In the genomic region with DNA sequence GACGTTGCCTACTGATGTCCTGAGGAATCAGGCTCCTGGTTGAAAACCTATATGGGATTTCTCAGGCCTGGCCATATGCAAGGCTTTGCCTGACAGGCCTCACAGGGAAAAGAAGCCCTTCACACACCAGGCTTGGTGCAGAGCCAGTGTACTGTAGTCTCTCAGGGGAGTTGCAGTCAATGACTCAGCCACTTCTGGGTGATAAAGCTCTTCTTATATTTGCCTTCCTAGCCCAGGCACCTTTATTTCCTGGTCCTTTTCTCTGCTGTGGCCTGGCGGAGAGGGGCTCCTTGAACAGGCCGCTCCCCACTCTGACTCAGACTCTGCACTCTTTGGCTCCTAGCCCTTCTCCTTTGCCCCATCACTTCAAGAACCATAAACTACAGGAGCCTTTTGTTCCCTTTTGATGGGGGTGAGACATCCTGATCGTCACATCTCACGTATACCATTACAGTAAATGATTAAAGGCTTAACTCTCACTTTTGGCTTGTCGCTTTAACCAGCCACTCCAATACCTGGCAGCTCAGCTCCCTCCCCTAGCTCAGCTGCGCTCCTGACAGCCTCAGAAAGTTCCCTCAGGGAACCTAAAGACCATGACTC, we compare ENCODE assay signal across 8 cellular contexts. TPM values are rescaled to one million over a fixed set of nuclear protein-coding genes. Genes with fewer than 3 reads are reported as not detected.
DNase-seq lines count a peak whose midpoint lies in the region; ATAC-seq and TF ChIP-seq lines count a peak whose summit lies in the region.

No MANE protein-coding gene starts in this region.

- no peaks in the 10 kb centered on the region for H3K9me3 Mint-ChIP-seq in effector memory CD8-positive, alpha-beta T cell

- peak overlapping the region; percentile 48 to 49 for H3K27ac ChIP-seq in ascending aorta
- H3K27ac ChIP-seq in coronary artery = peak overlapping the region in 1 of 2 donors; percentile 12

- intact Hi-C loops in ascending aorta (cut with DNase I) = no loop called here

- H3K4me3 ChIP-seq in ascending aorta (no peak overlapping the region), coronary artery (no peak overlapping the region)

- H3K4me3 Mint-ChIP-seq in effector memory CD8-positive, alpha-beta T cell = no peak overlapping the region

- H3K36me3 ChIP-seq in ascending aorta = no peaks in the 10 kb centered on the region

- peaks cover 0 to 3% of the 10 kb centered on the region in 2 donors for H3K4me1 Mint-ChIP-seq in effector memory CD8-positive, alpha-beta T cell (ENCODE audit: low read depth in 2 of 2)

- no peaks in the 10 kb centered on the region for H3K9me3 ChIP-seq in ascending aorta

- peaks cover 4 to 9% of the 10 kb centered on the region in 2 donors for H3K4me1 ChIP-seq in ascending aorta

- DNase-seq in NCI-H1092 (lab: John Stamatoyannopoulos, UW) (peak; percentile 92), ascending aorta (ENCODE audit: low spot score in 2 of 2) (no peak), kidney tubule cell (ENCODE audit: low spot score) (peak; percentile 100), coronary artery (ENCODE audit: low spot score) (no peak)
- DNase-seq in effector CD4-positive, alpha-beta T cell = no peak
- no peak for DNase-seq in effector memory CD8-positive, alpha-beta T cell
- no peak for DNase-seq in activated CD4-positive, alpha-beta T cell treated with anti-CD3 and anti-CD28 coated beads for 1 hour

- no peaks in the 10 kb centered on the region for H3K27me3 Mint-ChIP-seq in effector memory CD8-positive, alpha-beta T cell

- TF ChIP-seq CTCF in ascending aorta (IDR thresholded peaks at IDR 0.05) = no peak
- TF ChIP-seq CTCF in coronary artery (IDR thresholded peaks at IDR 0.05) = no peak

- H3K27me3 ChIP-seq in ascending aorta = no peaks in the 10 kb centered on the region

- H3K27ac Mint-ChIP-seq in effector memory CD8-positive, alpha-beta T cell = no peak overlapping the region

- H3K36me3 Mint-ChIP-seq in effector memory CD8-positive, alpha-beta T cell (ENCODE audit: insufficient read depth) = peaks cover 5% of the 10 kb centered on the region

- ATAC-seq in GM19025 (IDR thresholded peaks at IDR 0.05; ENCODE audit: low read depth, unreplicated experiment) = peak; percentile 72
- no peak for ATAC-seq in effector memory CD8-positive, alpha-beta T cell (replicated peaks)

RNA-seq across cellular contexts. Expression of a gene that starts 33.5 kb away (rescaled TPM):
- 190 TPM for total RNA-seq in ascending aorta

Comparison
In these comparisons a context has a peak if more than half of its experiments do, and no peak if none do; other contexts are left out.
1. DNase-seq: peak in NCI-H1092 (single experiment) and kidney tubule cell (single experiment); none in ascending aorta (0 of 2), effector CD4-positive, alpha-beta T cell (single experiment), effector memory CD8-positive, alpha-beta T cell (0 of 3), coronary artery (single experiment) and activated CD4-positive, alpha-beta T cell treated with anti-CD3 and anti-CD28 coated beads for 1 hour (single experiment).